Comparison of ENCODE assay signal across 21 cellular contexts in genomic region chr19:39913682-39914333, GRCh38. TPM values are rescaled to one million over a fixed set of nuclear protein-coding genes. Genes with fewer than 3 reads are reported as not detected.
DNase-seq lines count a peak whose midpoint lies in the region; ATAC-seq and TF ChIP-seq lines count a peak whose summit lies in the region.
"Had no signal": no experiment of that assay in that cellular context is flagged by ENCODE, and none has a peak within 500 bp of the region (broad histone marks: within the 10 kb centered on the region; RNA-seq: fewer than 3 reads in every experiment).

No MANE protein-coding gene starts in this region.

- no peak for ATAC-seq in activated CD8-positive, alpha-beta T cell treated with anti-CD3 and anti-CD28 coated beads, Interleukin-2, amount 10 ng/mL, durations not matched to agents 7 days and 5 days
- no peak for ATAC-seq in activated CD8-positive, alpha-beta T cell treated with anti-CD3 and anti-CD28 coated beads for 36 hours
- ATAC-seq in HG03045 (IDR thresholded peaks at IDR 0.05; ENCODE audit: unreplicated experiment) (no peak), GM18868 (IDR thresholded peaks at IDR 0.05; ENCODE audit: unreplicated experiment) (no peak)
- ATAC-seq: GM12878 had no signal

- peak overlapping the region; percentile 12 for H3K27ac Mint-ChIP-seq in activated CD8-positive, alpha-beta T cell treated with anti-CD3 and anti-CD28 coated beads, Interleukin-2, amount 10 ng/mL, durations not matched to agents 7 days and 5 days
- no peak overlapping the region for H3K27ac Mint-ChIP-seq in activated CD8-positive, alpha-beta T cell treated with anti-CD3 and anti-CD28 coated beads for 36 hours
- no peak overlapping the region for H3K27ac Mint-ChIP-seq in endodermal cell
- H3K27ac Mint-ChIP-seq: HFFc6 had no signal

- no peak overlapping the region for H3K4me3 Mint-ChIP-seq in activated CD8-positive, alpha-beta T cell treated with anti-CD3 and anti-CD28 coated beads, Interleukin-2, amount 10 ng/mL, durations not matched to agents 7 days and 5 days
- no peak overlapping the region for H3K4me3 Mint-ChIP-seq in activated CD8-positive, alpha-beta T cell treated with anti-CD3 and anti-CD28 coated beads for 36 hours
- no peak overlapping the region for H3K4me3 Mint-ChIP-seq in endodermal cell
- H3K4me3 Mint-ChIP-seq: HFFc6 had no signal

- no peak overlapping the region for H3K27ac ChIP-seq in endodermal cell (ENCODE audit: low read depth, low read length)
- peak overlapping the region in 2 of 4 donors; percentile 23 to 26 for H3K27ac ChIP-seq in transverse colon
- H3K27ac ChIP-seq: BLaER1 treated with 17β-estradiol and CSF1 and Interleukin-3, amounts not matched to agents 10 nM and 100 nM; GM23248; KMS-11 had no signal

- in situ Hi-C loops in transverse colon (cut with MboI; ENCODE audit: low pct_ligation_motif_present in 1 of 4, low pct_unique_long_range_greater_than_20kb in 1 of 4, low sequenced_read_pairs in 3 of 4), result no loop called here

- H3K4me1 ChIP-seq in endodermal cell (ENCODE audit: control insufficient read depth, insufficient read depth, low read length) (no peaks in the 10 kb centered on the region), transverse colon (peaks cover 0 to 10% (median 5%) of the 10 kb centered on the region in 4 donors)

- H3K36me3 ChIP-seq in endodermal cell (ENCODE audit: control insufficient read depth, insufficient read depth, low read length) (no peaks in the 10 kb centered on the region), transverse colon (peaks cover 0 to 4% (median 0%) of the 10 kb centered on the region in 4 donors)

- no peak overlapping the region for H3K4me3 ChIP-seq in endodermal cell (ENCODE audit: low read length)
- peak overlapping the region in 1 of 4 donors; percentile 23 for H3K4me3 ChIP-seq in transverse colon
- H3K4me3 ChIP-seq: BLaER1 treated with 17β-estradiol and CSF1 and Interleukin-3, amounts not matched to agents 10 nM and 100 nM; GM12878; GM23248 had no signal

- H3K9me3 ChIP-seq in endodermal cell (ENCODE audit: control insufficient read depth, low read length), result no peaks in the 10 kb centered on the region
- no peaks in the 10 kb centered on the region for H3K9me3 ChIP-seq in transverse colon
- H3K9me3 ChIP-seq: BLaER1 treated with 17β-estradiol and CSF1 and Interleukin-3, amounts not matched to agents 10 nM and 100 nM had no signal

- CTCF ChIA-PET in activated CD8-positive, alpha-beta T cell treated with anti-CD3 and anti-CD28 coated beads, Interleukin-2, amount 10 ng/mL, durations not matched to agents 7 days and 5 days (lab: Charles Lee), result interaction anchor here (1.8 kb wide), 1 partner anchor 56 kb away, joined by 11 read pairs; the partner anchor contains the start of gene PSMC4
- CTCF ChIA-PET in activated CD8-positive, alpha-beta T cell treated with anti-CD3 and anti-CD28 coated beads for 36 hours (lab: Charles Lee), result interaction anchor here (1.0 to 3.3 kb wide), 2 partner anchors 29 to 57 kb away, joined by 3 to 9 read pairs; partner anchors contain the start of gene PSMC4

- no peaks in the 10 kb centered on the region for H3K27me3 Mint-ChIP-seq in activated CD8-positive, alpha-beta T cell treated with anti-CD3 and anti-CD28 coated beads, Interleukin-2, amount 10 ng/mL, durations not matched to agents 7 days and 5 days (ENCODE audit: low read depth)
- no peaks in the 10 kb centered on the region for H3K27me3 Mint-ChIP-seq in activated CD8-positive, alpha-beta T cell treated with anti-CD3 and anti-CD28 coated beads for 36 hours
- peaks cover 5% of the 10 kb centered on the region for H3K27me3 Mint-ChIP-seq in endodermal cell (ENCODE audit: insufficient read depth)

- no peaks in the 10 kb centered on the region for H3K4me1 Mint-ChIP-seq in activated CD8-positive, alpha-beta T cell treated with anti-CD3 and anti-CD28 coated beads, Interleukin-2, amount 10 ng/mL, durations not matched to agents 7 days and 5 days (ENCODE audit: low read depth)
- peaks cover 4% of the 10 kb centered on the region for H3K4me1 Mint-ChIP-seq in activated CD8-positive, alpha-beta T cell treated with anti-CD3 and anti-CD28 coated beads for 36 hours (ENCODE audit: low read depth)
- H3K4me1 Mint-ChIP-seq in endodermal cell, result no peaks in the 10 kb centered on the region

- 88 to 92% methylated on average over 18 to 20 of the region's 20 CpGs for WGBS in endodermal cell (ENCODE audit: insufficient coverage in 1 of 2, insufficient read length in 1 of 2), 2 experiments
- WGBS in transverse colon (ENCODE audit: low coverage in 1 of 2), 2 donors, result 38 to 61% methylated on average over 3 to 17 of the region's 20 CpGs

- TF ChIP-seq EP300 in transverse colon (IDR thresholded peaks at IDR 0.05; ENCODE audit: low read depth), result no peak

- TF ChIP-seq CTCF in activated CD8-positive, alpha-beta T cell treated with anti-CD3 and anti-CD28 coated beads for 36 hours (IDR thresholded peaks at IDR 0.05), result no peak
- TF ChIP-seq CTCF in endodermal cell (conservative IDR thresholded peaks at IDR 0.05), result no peak
- no peak for TF ChIP-seq CTCF in transverse colon (IDR thresholded peaks at IDR 0.05)

- H3K27me3 ChIP-seq in endodermal cell (ENCODE audit: control insufficient read depth, insufficient read depth, low read length, poor library complexity, severe bottlenecking), result no peaks in the 10 kb centered on the region
- no peaks in the 10 kb centered on the region for H3K27me3 ChIP-seq in transverse colon
- H3K27me3 ChIP-seq: BLaER1 treated with 17β-estradiol and CSF1 and Interleukin-3, amounts not matched to agents 10 nM and 100 nM had no signal

- POLR2A ChIA-PET in activated CD8-positive, alpha-beta T cell treated with anti-CD3 and anti-CD28 coated beads, Interleukin-2, amount 10 ng/mL, durations not matched to agents 7 days and 5 days (lab: Charles Lee), result interaction anchor here (0.6 kb wide), 1 partner anchor 25 kb away, joined by 3 read pairs; no protein-coding TSS in a partner anchor
- POLR2A ChIA-PET in activated CD8-positive, alpha-beta T cell treated with anti-CD3 and anti-CD28 coated beads for 36 hours (lab: Charles Lee), result no interaction called here

- no peak for DNase-seq in activated CD8-positive, alpha-beta T cell treated with anti-CD3 and anti-CD28 coated beads, Interleukin-2, amount 10 ng/mL, durations not matched to agents 7 days and 5 days
- no peak for DNase-seq in activated CD8-positive, alpha-beta T cell treated with anti-CD3 and anti-CD28 coated beads for 36 hours
- DNase-seq in endodermal cell, result peak; percentile 36
- peak; percentile 77 for DNase-seq in mucosa of gallbladder (ENCODE audit: low spot score)
- DNase-seq in transverse colon, result peak; percentile 77
- DNase-seq in NCI-H1694 treated with DMSO at 0.1 percent for 48 hours (lab: John Stamatoyannopoulos, UW), result no peak
- DNase-seq: 8988T, DMS79, GM23248, HFFc6, NCI-H1105, NCI-H187 treated with DMSO at 0.1 percent for 48 hours, NCI-H2171, NCI-H446 treated with DMSO at 0.1 percent for 48 hours, NCI-H82, Right ventricle myocardium superior had no signal

- H3K9me3 Mint-ChIP-seq in activated CD8-positive, alpha-beta T cell treated with anti-CD3 and anti-CD28 coated beads, Interleukin-2, amount 10 ng/mL, durations not matched to agents 7 days and 5 days (ENCODE audit: insufficient read depth), result no peaks in the 10 kb centered on the region
- no peaks in the 10 kb centered on the region for H3K9me3 Mint-ChIP-seq in activated CD8-positive, alpha-beta T cell treated with anti-CD3 and anti-CD28 coated beads for 36 hours
- no peaks in the 10 kb centered on the region for H3K9me3 Mint-ChIP-seq in endodermal cell

- intact Hi-C loops in activated CD8-positive, alpha-beta T cell treated with anti-CD3 and anti-CD28 coated beads for 36 hours (cut with micrococcal nuclease), result no loop called here
- intact Hi-C loops in transverse colon (cut with DNase I; ENCODE audit: low total_unique reads), result no loop called here

- no peaks in the 10 kb centered on the region for H3K36me3 Mint-ChIP-seq in activated CD8-positive, alpha-beta T cell treated with anti-CD3 and anti-CD28 coated beads, Interleukin-2, amount 10 ng/mL, durations not matched to agents 7 days and 5 days (ENCODE audit: low read depth)
- peaks cover 2% of the 10 kb centered on the region for H3K36me3 Mint-ChIP-seq in activated CD8-positive, alpha-beta T cell treated with anti-CD3 and anti-CD28 coated beads for 36 hours (ENCODE audit: low read depth)
- H3K36me3 Mint-ChIP-seq in endodermal cell (ENCODE audit: low read depth), result no peaks in the 10 kb centered on the region

- TF ChIP-seq POLR2A in transverse colon (IDR thresholded peaks at IDR 0.05), result no peak

- no peak overlapping the region for H3K9ac ChIP-seq in endodermal cell (ENCODE audit: extremely low read depth, low read length, poor library complexity, severe bottlenecking)
- H3K9ac ChIP-seq: BLaER1 treated with 17β-estradiol and CSF1 and Interleukin-3, amounts not matched to agents 10 nM and 100 nM; GM23248; KMS-11 had no signal

RNA-seq across cellular contexts. Expression of gene FCGBP, which starts 20.6 kb away (rescaled TPM):
- 1 to 10 TPM; 5.8 to 6.2 TPM for total RNA-seq in activated CD8-positive, alpha-beta T cell treated with anti-CD3 and anti-CD28 coated beads, Interleukin-2, amount 10 ng/mL, durations not matched to agents 7 days and 5 days
- 1 to 10 TPM; 4.8 to 6.9 TPM for total RNA-seq in activated CD8-positive, alpha-beta T cell treated with anti-CD3 and anti-CD28 coated beads for 36 hours
- total RNA-seq in endodermal cell (under 1 TPM; 0.29 to 0.62 TPM), mucosa of gallbladder (4,969 TPM), transverse colon (1,000 to 10,000 TPM; 1,603 to 6,178 (median 2,329) TPM)
- 0.14 TPM for polyA plus RNA-seq in endodermal cell (2013, experiment 1 of 2)
- polyA plus RNA-seq in endodermal cell (2013, experiment 2 of 2), result 0.33 TPM
- total RNA-seq: GM23248 had no signal
- polyA plus RNA-seq: GM23248 had no signal

RNA-seq across cellular contexts. Expression of gene PSMC4, which starts 57.2 kb away (rescaled TPM):
- total RNA-seq in activated CD8-positive, alpha-beta T cell treated with anti-CD3 and anti-CD28 coated beads, Interleukin-2, amount 10 ng/mL, durations not matched to agents 7 days and 5 days, result 100 to 1,000 TPM; 120 to 121 TPM
- total RNA-seq in activated CD8-positive, alpha-beta T cell treated with anti-CD3 and anti-CD28 coated beads for 36 hours, result 100 to 1,000 TPM; 105 to 107 TPM
- total RNA-seq in endodermal cell, result 10 to 100 TPM; 88.9 to 96.9 TPM
- polyA plus RNA-seq in endodermal cell (2013, experiment 1 of 2), result 90.4 TPM
- polyA plus RNA-seq in endodermal cell (2013, experiment 2 of 2), result 90.5 TPM
- total RNA-seq in mucosa of gallbladder, result 91.1 TPM
- total RNA-seq in transverse colon, result 10 to 100 TPM; 46.4 to 83.4 (median 77.5) TPM

Comparison
In these comparisons a context has a peak if more than half of its experiments do, and no peak if none do; other contexts are left out.
1. DNase-seq: peak in endodermal cell (single experiment), mucosa of gallbladder (single experiment) and transverse colon (single experiment); none in activated CD8-positive, alpha-beta T cell treated with anti-CD3 and anti-CD28 coated beads, Interleukin-2, amount 10 ng/mL, durations not matched to agents 7 days and 5 days (single experiment), activated CD8-positive, alpha-beta T cell treated with anti-CD3 and anti-CD28 coated beads for 36 hours (single experiment) and NCI-H1694 treated with DMSO at 0.1 percent for 48 hours (single experiment).
2. RNA of gene FCGBP, which starts 20.6 kb away (total RNA-seq): 4,969 TPM in mucosa of gallbladder (single experiment) and 1,603 to 6,178 TPM in transverse colon; 4.8 to 6.9 TPM in activated CD8-positive, alpha-beta T cell treated with anti-CD3 and anti-CD28 coated beads for 36 hours, 5.8 to 6.2 TPM in activated CD8-positive, alpha-beta T cell treated with anti-CD3 and anti-CD28 coated beads, Interleukin-2, amount 10 ng/mL, durations not matched to agents 7 days and 5 days and 0.29 to 0.62 TPM in endodermal cell; every median in the first group is over 100 times any median in the second.